8 cellular contexts compared by ENCODE assay signal in genomic region chr2:149565625-149566024, GRCh38. TPM values are rescaled to one million over a fixed set of nuclear protein-coding genes. Genes with fewer than 3 reads are reported as not detected.
DNase-seq lines count a peak whose midpoint lies in the region; ATAC-seq and TF ChIP-seq lines count a peak whose summit lies in the region.
"Not testable (repeated sequence)": the region's sequence is repeated elsewhere in the genome, so short reads cannot be mapped to it uniquely, and the experiment has no call there.

No MANE protein-coding gene starts in this region.

- H3K36me3 ChIP-seq in CD4-positive, CD25-positive, alpha-beta regulatory T cell (ENCODE audit: control insufficient read depth, insufficient read depth, low read length): peaks cover 47% of the 10 kb centered on the region
- H3K36me3 ChIP-seq in lower lobe of right lung: peaks cover 55% of the 10 kb centered on the region

- not testable (repeated sequence) for H3K4me3 Mint-ChIP-seq in CD4-positive, CD25-positive, alpha-beta regulatory T cell; IgD-negative memory B cell; T-cell; activated T-cell treated with anti-CD3 and anti-CD28 coated beads, Interleukin-2, amount 50 U/mL, for 72 hours; stimulated activated naive B cell treated with anti-CD40 and anti-IgM and Interleukin-4, amounts not matched to agents 10 μg/mL and 1 μg/mL and 100 μg/mL, for 72 hours

- intact Hi-C loops in left ventricle myocardium superior (cut with micrococcal nuclease); lower lobe of right lung (cut with DNase I): not testable (repeated sequence)

- not testable (repeated sequence) for H3K27me3 Mint-ChIP-seq in CD4-positive, CD25-positive, alpha-beta regulatory T cell; IgD-negative memory B cell; T-cell; activated T-cell treated with anti-CD3 and anti-CD28 coated beads, Interleukin-2, amount 50 U/mL, for 72 hours (ENCODE audit: low read depth); stimulated activated naive B cell treated with anti-CD40 and anti-IgM and Interleukin-4, amounts not matched to agents 10 μg/mL and 1 μg/mL and 100 μg/mL, for 72 hours

- ATAC-seq in CD4-positive, CD25-positive, alpha-beta regulatory T cell (ENCODE audit: low read depth in 2 of 2); T-cell (replicated peaks in 1 of 4); activated T-cell treated with anti-CD3 and anti-CD28 coated beads, Interleukin-2, amount 50 U/mL, for 72 hours (replicated peaks in 1 of 2); foreskin keratinocyte; left ventricle myocardium superior; lower lobe of right lung; stimulated activated naive B cell treated with anti-CD40 and anti-IgM and Interleukin-4, amounts not matched to agents 10 μg/mL and 1 μg/mL and 100 μg/mL, for 72 hours (replicated peaks): not testable (repeated sequence)

- POLR2A ChIA-PET in T-cell (lab: Charles Lee): not testable (repeated sequence)

- H3K4me1 Mint-ChIP-seq in CD4-positive, CD25-positive, alpha-beta regulatory T cell; IgD-negative memory B cell; T-cell; activated T-cell treated with anti-CD3 and anti-CD28 coated beads, Interleukin-2, amount 50 U/mL, for 72 hours (ENCODE audit: low read depth); stimulated activated naive B cell treated with anti-CD40 and anti-IgM and Interleukin-4, amounts not matched to agents 10 μg/mL and 1 μg/mL and 100 μg/mL, for 72 hours: not testable (repeated sequence)

- H3K27me3 ChIP-seq in CD4-positive, CD25-positive, alpha-beta regulatory T cell (ENCODE audit: control insufficient read depth, insufficient read depth, low read length); foreskin keratinocyte; lower lobe of right lung (ENCODE audit: low read depth): not testable (repeated sequence)

- peak overlapping the region in 2 of 3 donors; percentile 18 to 33 for H3K27ac Mint-ChIP-seq in CD4-positive, CD25-positive, alpha-beta regulatory T cell
- H3K27ac Mint-ChIP-seq in IgD-negative memory B cell: peak overlapping the region in 2 of 3 donors; percentile 40 to 73
- peak overlapping the region; percentile 11 to 22 for H3K27ac Mint-ChIP-seq in T-cell
- H3K27ac Mint-ChIP-seq in activated T-cell treated with anti-CD3 and anti-CD28 coated beads, Interleukin-2, amount 50 U/mL, for 72 hours: peak overlapping the region; percentile 38
- H3K27ac Mint-ChIP-seq in stimulated activated naive B cell treated with anti-CD40 and anti-IgM and Interleukin-4, amounts not matched to agents 10 μg/mL and 1 μg/mL and 100 μg/mL, for 72 hours: peak overlapping the region; percentile 84

- CTCF ChIA-PET in T-cell (lab: Charles Lee): interaction anchor here (0.5 to 0.6 kb wide), 2 partner anchors 487 to 1706 kb away, joined by 3 to 5 read pairs; no protein-coding TSS in a partner anchor

- H3K9me3 ChIP-seq in CD4-positive, CD25-positive, alpha-beta regulatory T cell (ENCODE audit: control insufficient read depth in 2 of 2, low read length in 2 of 2); lower lobe of right lung: not testable (repeated sequence)

- not testable (repeated sequence) for H3K4me1 ChIP-seq in CD4-positive, CD25-positive, alpha-beta regulatory T cell (ENCODE audit: control insufficient read depth, insufficient read depth, low read length, poor library complexity, severe bottlenecking); lower lobe of right lung
- H3K4me1 ChIP-seq in foreskin keratinocyte: peaks cover 15% of the 10 kb centered on the region

- H3K4me3 ChIP-seq in CD4-positive, CD25-positive, alpha-beta regulatory T cell (ENCODE audit: low read depth, low read length); lower lobe of right lung: not testable (repeated sequence)

- not testable (repeated sequence) for H3K9me3 Mint-ChIP-seq in CD4-positive, CD25-positive, alpha-beta regulatory T cell; IgD-negative memory B cell; T-cell; activated T-cell treated with anti-CD3 and anti-CD28 coated beads, Interleukin-2, amount 50 U/mL, for 72 hours; stimulated activated naive B cell treated with anti-CD40 and anti-IgM and Interleukin-4, amounts not matched to agents 10 μg/mL and 1 μg/mL and 100 μg/mL, for 72 hours

- H3K36me3 Mint-ChIP-seq in CD4-positive, CD25-positive, alpha-beta regulatory T cell: peaks cover 18% of the 10 kb centered on the region
- H3K36me3 Mint-ChIP-seq in IgD-negative memory B cell; activated T-cell treated with anti-CD3 and anti-CD28 coated beads, Interleukin-2, amount 50 U/mL, for 72 hours (ENCODE audit: insufficient read depth in 2 of 2): not testable (repeated sequence)
- peaks cover 22% of the 10 kb centered on the region for H3K36me3 Mint-ChIP-seq in T-cell
- peaks cover 12 to 20% of the 10 kb centered on the region in 2 donors for H3K36me3 Mint-ChIP-seq in stimulated activated naive B cell treated with anti-CD40 and anti-IgM and Interleukin-4, amounts not matched to agents 10 μg/mL and 1 μg/mL and 100 μg/mL, for 72 hours

- not testable (repeated sequence) for TF ChIP-seq CTCF in foreskin keratinocyte (conservative IDR thresholded peaks at IDR 0.05); lower lobe of right lung (IDR thresholded peaks at IDR 0.05)

- not testable (repeated sequence) for DNase-seq in CD4-positive, CD25-positive, alpha-beta regulatory T cell; T-cell; activated T-cell treated with anti-CD3 and anti-CD28 coated beads, Interleukin-2, amount 50 U/mL, for 72 hours; foreskin keratinocyte; stimulated activated naive B cell treated with anti-CD40 and anti-IgM and Interleukin-4, amounts not matched to agents 10 μg/mL and 1 μg/mL and 100 μg/mL, for 72 hours
- DNase-seq in left ventricle myocardium superior: peak; percentile 31
- DNase-seq in lower lobe of right lung: peak; percentile 47

- not testable (repeated sequence) for H3K27ac ChIP-seq in CD4-positive, CD25-positive, alpha-beta regulatory T cell (ENCODE audit: insufficient read depth, low read length, poor library complexity, severe bottlenecking); lower lobe of right lung
- H3K27ac ChIP-seq in foreskin keratinocyte: peak overlapping the region; percentile 8

RNA-seq across cellular contexts. Expression of gene MMADHC, which starts 21.9 kb away (rescaled TPM):
- total RNA-seq in CD4-positive, CD25-positive, alpha-beta regulatory T cell: 72.5 TPM
- polyA plus RNA-seq in CD4-positive, CD25-positive, alpha-beta regulatory T cell: 100 to 1,000 TPM; 139 to 200 (median 174) TPM
- polyA plus RNA-seq in IgD-negative memory B cell (106 TPM), foreskin keratinocyte (90.0 and 97.7 TPM in 2 replicates)
- total RNA-seq in T-cell (10 to 100 TPM; 56.8 to 65.0 (median 61.4) TPM), foreskin keratinocyte (110 and 119 TPM in 2 replicates), left ventricle myocardium superior (113 TPM), lower lobe of right lung (70.4 TPM)
- 100 to 1,000 TPM; 125 to 128 TPM for total RNA-seq in activated T-cell treated with anti-CD3 and anti-CD28 coated beads, Interleukin-2, amount 50 U/mL, for 72 hours

Comparison
In these comparisons a context has a peak if more than half of its experiments do, and no peak if none do; other contexts are left out.
1. H3K27ac Mint-ChIP-seq: peak in every context shown above with its lines; median percentile 84 in stimulated activated naive B cell treated with anti-CD40 and anti-IgM and Interleukin-4, amounts not matched to agents 10 μg/mL and 1 μg/mL and 100 μg/mL, for 72 hours; 56 in IgD-negative memory B cell; 38 in activated T-cell treated with anti-CD3 and anti-CD28 coated beads, Interleukin-2, amount 50 U/mL, for 72 hours; 26 in CD4-positive, CD25-positive, alpha-beta regulatory T cell; 16 in T-cell.